In the genomic region with DNA sequence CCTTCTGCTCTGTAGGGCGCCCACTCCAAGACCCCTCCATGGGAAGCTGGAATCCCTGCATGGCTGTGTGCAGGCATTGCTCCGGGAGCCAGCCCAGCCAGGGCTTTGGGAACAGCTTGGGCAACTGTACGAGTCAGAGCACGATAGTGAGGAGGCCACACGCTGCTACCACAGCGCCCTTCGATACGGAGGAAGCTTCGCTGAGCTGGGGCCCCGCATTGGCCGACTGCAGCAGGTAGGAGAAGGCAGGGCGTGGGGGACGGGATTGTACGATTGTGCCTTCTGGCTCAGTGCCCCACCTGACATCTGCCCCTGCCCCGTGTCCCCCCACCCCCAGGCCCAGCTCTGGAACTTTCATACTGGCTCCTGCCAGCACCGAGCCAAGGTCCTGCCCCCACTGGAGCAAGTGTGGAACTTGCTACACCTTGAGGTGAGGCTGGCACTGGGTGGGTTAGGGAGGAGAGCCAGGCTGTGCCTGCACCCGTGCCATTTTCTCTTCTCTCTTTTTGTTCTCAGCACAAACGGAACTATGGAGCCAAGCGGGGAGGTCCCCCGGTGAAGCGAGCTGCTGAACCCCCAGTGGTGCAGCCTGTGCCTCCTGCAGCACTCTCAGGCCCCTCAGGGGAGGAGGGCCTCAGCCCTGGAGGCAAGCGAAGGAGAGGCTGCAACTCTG, we compare ENCODE assay signal across 1 cellular context.
A peak's percentile ranks its signal among the peaks of the same experiment; 100 is the strongest.
TF ChIP-seq lines count a peak whose summit lies in the region.

No MANE protein-coding gene starts in this region.

TF ChIP-seq in A549, 52 proteins besides CTCF, POLR2A, EP300 and RAD21:
- TF ChIP-seq POLR2AphosphoS2 (conservative IDR thresholded peaks at IDR 0.05; ENCODE audit: low read length) = 0 out of 2 replicates have a peak, but pooled peaks have one; percentile 10
- TF ChIP-seq RARB (CRISPR knock-in tag; IDR thresholded peaks at IDR 0.05) = no peak
